ENCODE assay signal across 10 cellular contexts in the genomic region with DNA sequence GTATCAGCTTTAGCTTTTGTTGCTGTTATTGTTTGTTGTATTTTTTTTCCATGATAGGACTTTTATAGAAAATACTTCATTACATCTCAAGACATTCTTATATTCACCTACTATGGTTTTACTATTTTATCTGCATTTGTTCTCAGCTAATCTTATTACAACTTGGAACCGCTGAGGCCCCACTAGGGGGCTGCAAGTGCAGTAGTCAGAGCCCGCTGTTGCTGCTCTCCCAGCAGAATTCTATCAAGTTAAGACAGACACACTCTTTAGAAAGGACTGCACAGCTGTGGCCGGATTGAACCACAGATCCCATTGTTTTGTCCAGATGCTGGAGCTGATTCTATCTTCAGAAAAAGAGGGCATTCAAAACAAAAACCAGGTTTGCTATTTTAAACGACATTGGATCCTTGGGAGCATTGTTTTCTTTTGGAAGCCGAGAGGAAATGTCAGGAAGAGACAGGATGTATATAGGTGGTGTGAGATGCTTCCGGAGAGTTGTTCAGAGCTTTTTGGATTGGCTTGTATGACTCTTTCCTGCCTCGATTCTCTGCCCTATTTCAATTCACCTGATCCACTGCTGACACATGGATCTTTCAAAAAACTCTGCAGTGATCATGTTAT.
DNase-seq lines count a peak whose midpoint lies in the region; ATAC-seq, FAIRE-seq and TF ChIP-seq lines count a peak whose summit lies in the region.
"Had no signal": no experiment of that assay in that cellular context is flagged by ENCODE, and none has a peak within 500 bp of the region (broad histone marks: within the 10 kb centered on the region; RNA-seq: fewer than 3 reads in every experiment).

No MANE protein-coding gene starts in this region.

- no peak for ATAC-seq in activated naive CD4-positive, alpha-beta T cell treated with anti-CD3 and anti-CD28 coated beads, Interleukin-2, amount 50 U/mL, for 72 hours

- H3K36me3 ChIP-seq in H7 (replicated peaks; ENCODE audit: control insufficient read depth, insufficient read depth, low read length) (no peaks in the 10 kb centered on the region), OCI-LY7 (ENCODE audit: insufficient read depth, low read length) (no peaks in the 10 kb centered on the region)

- no peak for FAIRE-seq in H54 (lab: Jason Lieb, UNC)

- no peak for TF ChIP-seq POLR2A in H54 (IDR thresholded peaks at IDR 0.05; ENCODE audit: low read depth, low read length)

- H3K4me2 ChIP-seq in OCI-LY7 (ENCODE audit: low read length), result no peak overlapping the region

- H3K4me3 ChIP-seq in H7 (ENCODE audit: insufficient read depth, low read depth, low read length) (no peak overlapping the region), OCI-LY7 (ENCODE audit: low read depth, low read length, poor library complexity, severe bottlenecking) (no peak overlapping the region), fibroblast of pulmonary artery (replicated peaks; ENCODE audit: low read depth, low read length) (no peak overlapping the region)
- H3K4me3 ChIP-seq: skin epidermis had no signal

- no peak overlapping the region for H3K27ac Mint-ChIP-seq in activated naive CD4-positive, alpha-beta T cell treated with anti-CD3 and anti-CD28 coated beads, Interleukin-2, amount 50 U/mL, for 72 hours

- no peaks in the 10 kb centered on the region for H3K4me1 ChIP-seq in OCI-LY7 (ENCODE audit: insufficient read depth, low read length, poor library complexity, severe bottlenecking)

- TF ChIP-seq CTCF in OCI-LY7 (conservative IDR thresholded peaks at IDR 0.05; ENCODE audit: low read length) (peak; percentile 51; the same call in 1 of the 2 replicates), fibroblast of pulmonary artery (IDR thresholded peaks at IDR 0.05; ENCODE audit: low read length, missing control alignments) (peak; percentile 50)

- no peaks in the 10 kb centered on the region for H3K9me2 ChIP-seq in OCI-LY7 (ENCODE audit: insufficient read depth, low read length)

- no peaks in the 10 kb centered on the region for H3K27me3 ChIP-seq in H7 (ENCODE audit: control insufficient read depth, insufficient read depth, low read length)

- POLR2A ChIA-PET in OCI-LY7 (lab: Charles Lee), result interaction anchor here (0.6 kb wide), 1 partner anchor 1100 kb away, joined by 6 read pairs; no protein-coding TSS in a partner anchor

- no peaks in the 10 kb centered on the region for H3K9me3 ChIP-seq in OCI-LY7 (ENCODE audit: low read length)

- intact Hi-C loops in OCI-LY7 (cut with micrococcal nuclease; ENCODE audit: unreplicated experiment), result loop anchor here (10.0 kb wide), 1 partner anchor 358 kb away; no protein-coding TSS in a partner anchor

- CTCF ChIA-PET in OCI-LY7 (lab: Charles Lee; ENCODE audit: unreplicated experiment), result no interaction called here

- H3K79me2 ChIP-seq in OCI-LY7 (ENCODE audit: insufficient read depth, low read depth, low read length), result no peaks in the 10 kb centered on the region

- no TSS peak for BruUV-seq in OCI-LY7 (replicated peaks; lab: Mats Ljungman, UMichigan)

- no peaks in the 10 kb centered on the region for H3K36me3 Mint-ChIP-seq in activated naive CD4-positive, alpha-beta T cell treated with anti-CD3 and anti-CD28 coated beads, Interleukin-2, amount 50 U/mL, for 72 hours

- no peak overlapping the region for H2AFZ ChIP-seq in OCI-LY7 (ENCODE audit: low read length)

- no peak overlapping the region for H3K27ac ChIP-seq in OCI-LY7 (ENCODE audit: low read depth, low read length, poor library complexity, severe bottlenecking)
- H3K27ac ChIP-seq: skin epidermis had no signal

- no peaks in the 10 kb centered on the region for H4K20me1 ChIP-seq in OCI-LY7 (ENCODE audit: insufficient read depth, low read length)

- H3K9me3 Mint-ChIP-seq in activated naive CD4-positive, alpha-beta T cell treated with anti-CD3 and anti-CD28 coated beads, Interleukin-2, amount 50 U/mL, for 72 hours, result no peaks in the 10 kb centered on the region

- DNase-seq in H7 (peak; percentile 19), OCI-LY7 (ENCODE audit: low spot score) (peak; percentile 11), fibroblast of pulmonary artery (ENCODE audit: low read depth) (peak; percentile 36), renal cortical epithelial cell (ENCODE audit: low read depth) (peak; percentile 56), H54 (ENCODE audit: insufficient read length, low spot score) (no peak), AG08395 (ENCODE audit: low spot score) (no peak)
- DNase-seq in activated naive CD4-positive, alpha-beta T cell treated with anti-CD3 and anti-CD28 coated beads, Interleukin-2, amount 50 U/mL, for 72 hours (ENCODE audit: low spot score in 2 of 2), result no peak
- DNase-seq in activated CD4-positive, CD25-positive, alpha-beta regulatory T cell treated with anti-CD3 and anti-CD28 coated beads, Interleukin-2, amount 50 U/mL, for 72 hours, result no peak
- DNase-seq: central memory CD4-positive, alpha-beta T cell had no signal

Comparison
In these comparisons a context has a peak if more than half of its experiments do, and no peak if none do; other contexts are left out.
1. DNase-seq: peak in H7 (single experiment), OCI-LY7 (single experiment), fibroblast of pulmonary artery (single experiment) and renal cortical epithelial cell (single experiment); none in H54 (single experiment), activated naive CD4-positive, alpha-beta T cell treated with anti-CD3 and anti-CD28 coated beads, Interleukin-2, amount 50 U/mL, for 72 hours (0 of 2), AG08395 (single experiment) and activated CD4-positive, CD25-positive, alpha-beta regulatory T cell treated with anti-CD3 and anti-CD28 coated beads, Interleukin-2, amount 50 U/mL, for 72 hours (single experiment).